8 cellular contexts compared by ENCODE assay signal in the genomic region with DNA sequence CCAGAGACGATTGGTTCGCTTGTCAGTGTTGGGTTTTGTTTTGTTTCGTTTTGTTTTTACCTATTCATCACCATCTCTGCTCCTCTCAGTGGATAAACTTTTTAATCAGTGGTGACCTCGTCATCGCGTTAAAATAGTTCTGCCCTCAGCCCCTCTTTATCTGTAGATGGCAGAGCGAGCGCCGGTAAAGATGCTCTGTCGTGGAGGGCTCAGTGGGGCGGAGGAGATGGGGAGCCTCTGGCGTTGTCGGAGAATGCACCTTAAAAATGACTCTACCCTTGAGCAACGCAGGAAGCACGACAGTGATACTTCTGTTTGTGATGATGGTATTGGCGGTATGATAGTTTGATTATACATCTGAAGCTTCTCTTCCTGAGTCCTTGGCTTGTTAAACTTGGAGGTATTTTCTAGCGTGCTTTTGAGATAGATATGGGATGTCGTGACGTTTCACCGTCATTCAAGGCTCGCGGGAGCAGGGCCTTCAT. TPM values are rescaled to one million over a fixed set of nuclear protein-coding genes. Genes with fewer than 3 reads are reported as not detected.
DNase-seq lines count a peak whose midpoint lies in the region; ATAC-seq and TF ChIP-seq lines count a peak whose summit lies in the region.

No MANE protein-coding gene starts in this region.

- ATAC-seq in HG02973 (IDR thresholded peaks at IDR 0.05; ENCODE audit: unreplicated experiment): peak; percentile 32
- ATAC-seq in activated T-cell treated with anti-CD3 and anti-CD28 coated beads, Interleukin-2, amount 50 U/mL, for 4 hours: peak; percentile 72 to 73

- H3K9me3 Mint-ChIP-seq in activated T-cell treated with anti-CD3 and anti-CD28 coated beads, Interleukin-2, amount 50 U/mL, for 4 hours: no peaks in the 10 kb centered on the region

- H2AFZ ChIP-seq in neuron (ENCODE audit: low read depth, low read length): peak overlapping the region; percentile 100

- no peak for TF ChIP-seq CTCF in fibroblast of mammary gland (conservative IDR thresholded peaks at IDR 0.05; ENCODE audit: control insufficient read depth, insufficient read depth, low read depth, low read length)
- TF ChIP-seq CTCF in tibial artery (IDR thresholded peaks at IDR 0.05): no peak

- peaks cover 58% of the 10 kb centered on the region for H3K4me1 Mint-ChIP-seq in activated T-cell treated with anti-CD3 and anti-CD28 coated beads, Interleukin-2, amount 50 U/mL, for 4 hours (ENCODE audit: low read depth)

- peak overlapping the region; percentile 95 for H3K4me3 Mint-ChIP-seq in activated T-cell treated with anti-CD3 and anti-CD28 coated beads, Interleukin-2, amount 50 U/mL, for 4 hours

- H3K27me3 Mint-ChIP-seq in activated T-cell treated with anti-CD3 and anti-CD28 coated beads, Interleukin-2, amount 50 U/mL, for 4 hours (ENCODE audit: low read depth): no peaks in the 10 kb centered on the region

- H3K36me3 Mint-ChIP-seq in activated T-cell treated with anti-CD3 and anti-CD28 coated beads, Interleukin-2, amount 50 U/mL, for 4 hours (ENCODE audit: insufficient read depth): peaks cover 6% of the 10 kb centered on the region

- H3K4me3 ChIP-seq in fibroblast of mammary gland (ENCODE audit: control insufficient read depth, low read depth, low read length) (peak overlapping the region; percentile 73), neuron (ENCODE audit: low read length) (peak overlapping the region; percentile 68), tibial artery (peak overlapping the region; percentile 87 to 94)

- H3K27ac ChIP-seq in tibial artery: peak overlapping the region; percentile 85 to 95

- H3K36me3 ChIP-seq in neuron (ENCODE audit: insufficient read depth, low read length) (no peaks in the 10 kb centered on the region), tibial artery (no peaks in the 10 kb centered on the region)

- peaks cover 10% of the 10 kb centered on the region for H3K4me1 ChIP-seq in neuron (ENCODE audit: insufficient read depth, low read length)
- peaks cover 6 to 31% (median 20%) of the 10 kb centered on the region in 4 donors for H3K4me1 ChIP-seq in tibial artery

- DNase-seq in NCI-H82 (lab: John Stamatoyannopoulos, UW): peak; percentile 36
- DNase-seq in NCI-H82 treated with DMSO at 0.1 percent for 48 hours (lab: John Stamatoyannopoulos, UW; ENCODE audit: unreplicated experiment): no peak
- peak; percentile 25 for DNase-seq in NOMO-1 treated with dmso at 0.1 percent for 144 hours (lab: John Stamatoyannopoulos, UW; ENCODE audit: unreplicated experiment)
- DNase-seq in activated T-cell treated with anti-CD3 and anti-CD28 coated beads, Interleukin-2, amount 50 U/mL, for 4 hours: peak; percentile 48
- DNase-seq in fibroblast of mammary gland (ENCODE audit: low read depth): peak; percentile 37
- no peak for DNase-seq in tibial artery

- intact Hi-C loops in tibial artery (cut with DNase I; ENCODE audit: low total_unique reads): no loop called here

- H3K9me3 ChIP-seq in neuron (ENCODE audit: low read length) (no peaks in the 10 kb centered on the region), tibial artery (no peaks in the 10 kb centered on the region)

- H3K27me3 ChIP-seq in neuron (ENCODE audit: insufficient read depth, low read length): no peaks in the 10 kb centered on the region
- H3K27me3 ChIP-seq in tibial artery: no peaks in the 10 kb centered on the region

RNA-seq across cellular contexts. Expression of gene CSGALNACT2, which starts 0.6 kb away (rescaled TPM):
- total RNA-seq in activated T-cell treated with anti-CD3 and anti-CD28 coated beads, Interleukin-2, amount 50 U/mL, for 4 hours: 10 to 100 TPM; 14.7 to 19.5 (median 15.5) TPM

Comparison
In these comparisons a context has a peak if more than half of its experiments do, and no peak if none do; other contexts are left out.
1. DNase-seq: peak in NCI-H82 (single experiment), NOMO-1 treated with dmso at 0.1 percent for 144 hours (single experiment), activated T-cell treated with anti-CD3 and anti-CD28 coated beads, Interleukin-2, amount 50 U/mL, for 4 hours (single experiment) and fibroblast of mammary gland (single experiment); none in NCI-H82 treated with DMSO at 0.1 percent for 48 hours (single experiment) and tibial artery (0 of 2).
2. Peak in every context shown above with its lines, with median percentiles within 50 percentile points of each other: H3K4me3 ChIP-seq.